11 cellular contexts compared by ENCODE assay signal in the genomic region with DNA sequence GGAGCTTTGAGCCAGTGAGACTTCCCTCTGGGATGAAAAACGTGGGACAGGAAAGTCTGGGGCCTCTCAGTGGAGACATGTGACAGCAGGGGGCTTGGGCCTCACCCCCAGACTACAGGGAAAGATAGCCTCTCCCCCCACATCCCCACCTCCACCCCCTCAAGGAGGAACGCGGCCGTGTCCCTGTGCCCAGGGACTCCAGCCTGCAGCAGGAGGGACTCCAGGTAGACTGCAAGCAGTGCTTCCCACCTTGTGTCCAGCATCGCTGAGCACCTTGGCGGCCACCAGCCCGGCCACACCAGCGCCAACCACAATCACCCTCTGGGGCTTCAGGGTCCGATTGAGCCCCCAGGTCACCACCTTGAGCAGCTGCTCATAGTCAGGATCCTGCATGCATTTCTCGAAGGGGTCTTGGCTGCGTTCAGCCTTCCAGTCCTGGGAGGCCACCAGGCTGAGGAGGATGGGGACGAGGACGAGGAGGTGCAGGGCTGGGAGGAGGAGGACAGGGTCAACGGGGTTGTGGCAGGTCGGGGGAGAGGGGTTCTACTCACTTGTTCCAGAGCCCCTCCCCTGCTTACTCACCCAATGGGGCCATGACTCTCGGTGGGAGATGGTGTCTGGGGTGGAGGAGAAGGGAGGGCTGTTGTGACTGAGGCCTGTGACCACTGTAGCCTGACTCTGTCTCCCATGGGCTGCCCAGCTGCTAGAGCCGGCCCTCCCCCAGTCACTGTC. TPM values are rescaled to one million over a fixed set of nuclear protein-coding genes. Genes with fewer than 3 reads are reported as not detected.
DNase-seq lines count a peak whose midpoint lies in the region; ATAC-seq and TF ChIP-seq lines count a peak whose summit lies in the region.
"Had no signal": no experiment of that assay in that cellular context is flagged by ENCODE, and none has a peak within 500 bp of the region (broad histone marks: within the 10 kb centered on the region; RNA-seq: fewer than 3 reads in every experiment).

No MANE protein-coding gene starts in this region.

- peaks cover 82% of the 10 kb centered on the region for H3K4me1 Mint-ChIP-seq in dendritic cell treated with granulocyte-macrophage colony-stimulating factor and Interleukin-4, amounts not matched to agents 40 ng/mL and 50 ng/mL, for 4 days (ENCODE audit: low read depth)

- peaks cover 6% of the 10 kb centered on the region for H3K27me3 Mint-ChIP-seq in dendritic cell treated with granulocyte-macrophage colony-stimulating factor and Interleukin-4, amounts not matched to agents 40 ng/mL and 50 ng/mL, for 4 days

- H3K9ac ChIP-seq in BLaER1 (peak overlapping the region; percentile 72), SU-DHL-6 (ENCODE audit: low read length) (no peak overlapping the region; the same call in 1 of the 2 replicates), SK-N-SH (no peak overlapping the region)
- H3K9ac ChIP-seq: GM23248 had no signal

- H3K4me1 ChIP-seq in BLaER1: peaks cover 72% of the 10 kb centered on the region
- H3K4me1 ChIP-seq in SK-N-SH (ENCODE audit: control insufficient read depth in 1 of 2, insufficient read depth in 2 of 2, low read depth in 1 of 2, low read length in 1 of 2): peaks cover 0 to 7% of the 10 kb centered on the region in 2 experiments; a peak in 2 of 4 replicates

- DNase-seq in GM06990 (ENCODE audit: extremely low read depth, insufficient read length): no peak
- no peak for DNase-seq in epidermal melanocyte (ENCODE audit: insufficient read length, low spot score)
- no peak for DNase-seq in SK-N-SH
- no peak for DNase-seq in NCI-H345 (lab: John Stamatoyannopoulos, UW)
- DNase-seq: foreskin fibroblast, GM23248, mucosa of descending colon had no signal

- POLR2A ChIA-PET in SK-N-SH (lab: Yijun Ruan, JAX): interaction anchor here (1.0 kb wide), 1 partner anchor 19 kb away, joined by 3 read pairs; no protein-coding TSS in a partner anchor

- H3K79me2 ChIP-seq in SU-DHL-6 (ENCODE audit: insufficient read depth, low read length) (no peaks in the 10 kb centered on the region), SK-N-SH (ENCODE audit: insufficient read depth) (no peaks in the 10 kb centered on the region)

- H3K4me3 Mint-ChIP-seq in dendritic cell treated with granulocyte-macrophage colony-stimulating factor and Interleukin-4, amounts not matched to agents 40 ng/mL and 50 ng/mL, for 4 days: peak overlapping the region; percentile 94

- H3K9me3 Mint-ChIP-seq in dendritic cell treated with granulocyte-macrophage colony-stimulating factor and Interleukin-4, amounts not matched to agents 40 ng/mL and 50 ng/mL, for 4 days: no peaks in the 10 kb centered on the region

- peak overlapping the region; percentile 95 for H3K27ac Mint-ChIP-seq in dendritic cell treated with granulocyte-macrophage colony-stimulating factor and Interleukin-4, amounts not matched to agents 40 ng/mL and 50 ng/mL, for 4 days

- peak overlapping the region; percentile 99 for H3K4me2 ChIP-seq in BLaER1
- H3K4me2 ChIP-seq in SU-DHL-6 (ENCODE audit: low read depth, low read length, poor library complexity, severe bottlenecking): peak overlapping the region; percentile 65
- H3K4me2 ChIP-seq in SK-N-SH: no peak overlapping the region

- no peak for ATAC-seq in HG03108 (IDR thresholded peaks at IDR 0.05; ENCODE audit: unreplicated experiment)

- H3K9me2 ChIP-seq in SU-DHL-6 (replicated peaks; ENCODE audit: insufficient read depth, low read length): no peaks in the 10 kb centered on the region
- no peaks in the 10 kb centered on the region for H3K9me2 ChIP-seq in SK-N-SH

- H3K36me3 ChIP-seq in BLaER1 (no peaks in the 10 kb centered on the region), GM06990 (ENCODE audit: control insufficient read depth, insufficient read depth, low read length) (peaks cover 15% of the 10 kb centered on the region), SU-DHL-6 (ENCODE audit: low read length) (no peaks in the 10 kb centered on the region), SK-N-SH (replicated peaks in 1 of 2; ENCODE audit: control insufficient read depth in 1 of 2, insufficient read depth in 2 of 2, low read length in 1 of 2) (no peaks in the 10 kb centered on the region)

- intact Hi-C loops in dendritic cell treated with granulocyte-macrophage colony-stimulating factor and Interleukin-4, amounts not matched to agents 40 ng/mL and 50 ng/mL, for 4 days (cut with micrococcal nuclease): no loop called here

- H3F3A ChIP-seq in SU-DHL-6 (ENCODE audit: insufficient read depth) (0 out of 2 replicates have a peak, but pooled peaks cover 6% of the 10 kb centered on the region), SK-N-SH (replicated peaks; ENCODE audit: insufficient read depth) (no peaks in the 10 kb centered on the region)

- WGBS in SK-N-SH (ENCODE audit: low lambda C conversion rate): 69% methylated on average over 16 of the region's 17 CpGs

- H3K27me3 ChIP-seq in BLaER1: no peaks in the 10 kb centered on the region
- no peaks in the 10 kb centered on the region for H3K27me3 ChIP-seq in GM06990 (replicated peaks; ENCODE audit: control insufficient read depth, insufficient read depth, low read length)
- no peaks in the 10 kb centered on the region for H3K27me3 ChIP-seq in SU-DHL-6 (ENCODE audit: low read length)
- H3K27me3 ChIP-seq in SK-N-SH (ENCODE audit: insufficient read depth): no peaks in the 10 kb centered on the region

- H3K9me3 ChIP-seq in BLaER1 (no peaks in the 10 kb centered on the region), SU-DHL-6 (ENCODE audit: insufficient read depth, low read length) (no peaks in the 10 kb centered on the region), SK-N-SH (no peaks in the 10 kb centered on the region)
- H3K9me3 ChIP-seq: mucosa of descending colon had no signal

- H4K20me1 ChIP-seq in BLaER1 (no peaks in the 10 kb centered on the region), SU-DHL-6 (ENCODE audit: low read depth, low read length) (no peaks in the 10 kb centered on the region), SK-N-SH (ENCODE audit: insufficient read depth) (no peaks in the 10 kb centered on the region)

- TF ChIP-seq EP300 in SK-N-SH (IDR thresholded peaks at IDR 0.05; ENCODE audit: borderline replicate concordance in 1 of 2, low read depth in 1 of 2, low read length in 1 of 2): no peak

- peak overlapping the region; percentile 61 for H3K4me3 ChIP-seq in BLaER1
- peak overlapping the region; percentile 80 for H3K4me3 ChIP-seq in GM06990 (replicated peaks; ENCODE audit: low read depth, low read length)
- no peak overlapping the region for H3K4me3 ChIP-seq in SU-DHL-6 (ENCODE audit: insufficient read depth, low read length, poor library complexity, severe bottlenecking)
- H3K4me3 ChIP-seq in SK-N-SH (ENCODE audit: low read depth in 2 of 2, low read length in 1 of 2): no peak overlapping the region
- H3K4me3 ChIP-seq: GM23248, mucosa of descending colon had no signal

- CTCF ChIA-PET in SK-N-SH (lab: Yijun Ruan, JAX): interaction anchor here (1.1 kb wide), 1 partner anchor 42 kb away, joined by 4 read pairs; no protein-coding TSS in a partner anchor

- H3K27ac ChIP-seq in BLaER1 (peak overlapping the region; percentile 91), SU-DHL-6 (ENCODE audit: low read depth, low read length) (no peak overlapping the region), SK-N-SH (ENCODE audit: low read depth in 2 of 2, low read length in 1 of 2) (no peak overlapping the region)
- H3K27ac ChIP-seq: GM23248 had no signal

- TF ChIP-seq CTCF in GM06990 (IDR thresholded peaks at IDR 0.05; ENCODE audit: insufficient read depth, low read length, poor library complexity, severe bottlenecking): peak; percentile 4
- TF ChIP-seq CTCF in SU-DHL-6 (IDR thresholded peaks at IDR 0.05; ENCODE audit: insufficient read depth, low read length, poor library complexity, severe bottlenecking): no peak
- no peak for TF ChIP-seq CTCF in SK-N-SH (IDR thresholded peaks at IDR 0.05)

- TF ChIP-seq RAD21 in SK-N-SH (IDR thresholded peaks at IDR 0.05; ENCODE audit: low read length): no peak

- H3K36me3 Mint-ChIP-seq in dendritic cell treated with granulocyte-macrophage colony-stimulating factor and Interleukin-4, amounts not matched to agents 40 ng/mL and 50 ng/mL, for 4 days (ENCODE audit: low read depth): no peaks in the 10 kb centered on the region

- H2AFZ ChIP-seq in SU-DHL-6 (ENCODE audit: low read depth, low read length, severe bottlenecking): no peak overlapping the region
- H2AFZ ChIP-seq in SK-N-SH (ENCODE audit: low read depth): no peak overlapping the region
- H2AFZ ChIP-seq: GM23248 had no signal

TF ChIP-seq in SK-N-SH, 30 proteins besides CTCF, POLR2A, EP300 and RAD21 (continues in another document):
- TF ChIP-seq SMC3 (IDR thresholded peaks at IDR 0.05; ENCODE audit: low read depth, low read length) (no peak), ELF1 (IDR thresholded peaks at IDR 0.05) (no peak), MEF2A (IDR thresholded peaks at IDR 0.05; ENCODE audit: borderline replicate concordance, low read depth) (no peak)

RNA-seq across cellular contexts. Expression of gene IL4I1, which starts 1.0 kb away (rescaled TPM):
- 0.35 and 0.50 TPM in 2 replicates for polyA plus RNA-seq in SK-N-SH (2012; rRNA removed)
- polyA plus RNA-seq in SK-N-SH (2012; cell fraction: cytosol; rRNA removed): 0.27 and 0.31 TPM in 2 replicates
- polyA plus RNA-seq in SK-N-SH (2012; cell fraction: nucleus; rRNA removed): 0.76 and 0.97 TPM in 2 replicates

RNA-seq across cellular contexts. Expression of gene TBC1D17, which starts 18.2 kb away (rescaled TPM):
- 27.3 and 28.3 TPM in 2 replicates for polyA plus RNA-seq in SK-N-SH (2012; rRNA removed)
- polyA plus RNA-seq in SK-N-SH (2012; cell fraction: cytosol; rRNA removed): 14.9 and 22.0 TPM in 2 replicates
- polyA plus RNA-seq in SK-N-SH (2012; cell fraction: nucleus; rRNA removed): 76.2 and 78.9 TPM in 2 replicates

RNA-seq across cellular contexts. Expression of gene AKT1S1, which starts 18.6 kb away (rescaled TPM):
- 56.7 and 63.7 TPM in 2 replicates for polyA plus RNA-seq in SK-N-SH (2012; rRNA removed)
- 37.5 and 51.2 TPM in 2 replicates for polyA plus RNA-seq in SK-N-SH (2012; cell fraction: cytosol; rRNA removed)
- 87.9 and 96.3 TPM in 2 replicates for polyA plus RNA-seq in SK-N-SH (2012; cell fraction: nucleus; rRNA removed)

RNA-seq across cellular contexts. Expression of gene PNKP, which starts 28.4 kb away (rescaled TPM):
- 45.5 and 52.0 TPM in 2 replicates for polyA plus RNA-seq in SK-N-SH (2012; rRNA removed)
- polyA plus RNA-seq in SK-N-SH (2012; cell fraction: cytosol; rRNA removed): 8.6 and 13.1 TPM in 2 replicates
- 317 and 404 TPM in 2 replicates for polyA plus RNA-seq in SK-N-SH (2012; cell fraction: nucleus; rRNA removed)

RNA-seq across cellular contexts. Expression of gene ATF5, which starts 33.3 kb away (rescaled TPM):
- polyA plus RNA-seq in SK-N-SH (2012; rRNA removed): 11.1 and 11.7 TPM in 2 replicates
- 10.3 TPM in 2 replicates for polyA plus RNA-seq in SK-N-SH (2012; cell fraction: cytosol; rRNA removed)
- 20.7 and 27.7 TPM in 2 replicates for polyA plus RNA-seq in SK-N-SH (2012; cell fraction: nucleus; rRNA removed)

Comparison
In these comparisons a context has a peak if more than half of its experiments do, and no peak if none do; other contexts are left out.
1. H3K4me3 ChIP-seq: peak in BLaER1 (single experiment) and GM06990 (single experiment); none in SU-DHL-6 (single experiment) and SK-N-SH (0 of 2).